ENCODE assay signal across 8 cellular contexts in genomic region chr12:82687020-82687951, GRCh38. TPM values are rescaled to one million over a fixed set of nuclear protein-coding genes. Genes with fewer than 3 reads are reported as not detected.
DNase-seq lines count a peak whose midpoint lies in the region; ATAC-seq and TF ChIP-seq lines count a peak whose summit lies in the region.

No MANE protein-coding gene starts in this region.

- H3K27ac ChIP-seq in CD4-positive, alpha-beta memory T cell (ENCODE audit: low read depth, low read length) = peak overlapping the region; percentile 75
- H3K27ac ChIP-seq in Panc1 (ENCODE audit: low read length) (no peak overlapping the region), foreskin keratinocyte (peak overlapping the region; percentile 57), thoracic aorta (peak overlapping the region; percentile 75 to 77)

- intact Hi-C loops in CD4-positive, alpha-beta memory T cell (cut with micrococcal nuclease) = loop anchor here (10.0 kb wide), 2 partner anchors 698 to 1268 kb away; no protein-coding TSS in a partner anchor
- intact Hi-C loops in Panc1 (cut with micrococcal nuclease; ENCODE audit: unreplicated experiment) = loop anchor here (5.0 to 10.0 kb wide), 3 partner anchors 305 to 1818 kb away; no protein-coding TSS in a partner anchor

- peak overlapping the region; percentile 66 to 85 for H3K4me3 ChIP-seq in CD4-positive, alpha-beta memory T cell (ENCODE audit: low read length in 2 of 2)
- H3K4me3 ChIP-seq in Panc1 (ENCODE audit: low read depth in 2 of 2, low read length in 2 of 2) (peak overlapping the region; percentile 73 to 86), thoracic aorta (peak overlapping the region; percentile 81)

- H3K4me1 ChIP-seq in CD4-positive, alpha-beta memory T cell (ENCODE audit: insufficient read depth, low read length) = peaks cover 12% of the 10 kb centered on the region
- H3K4me1 ChIP-seq in Panc1 (ENCODE audit: control insufficient read depth, insufficient read depth, low read length) = no peaks in the 10 kb centered on the region
- H3K4me1 ChIP-seq in foreskin keratinocyte = no peaks in the 10 kb centered on the region
- H3K4me1 ChIP-seq in thoracic aorta (ENCODE audit: control insufficient read depth in 1 of 2, low read depth in 2 of 2) = peaks cover 0 to 13% of the 10 kb centered on the region in 2 donors

- H3K36me3 Mint-ChIP-seq in CD4-positive, alpha-beta memory T cell = peaks cover 0 to 10% of the 10 kb centered on the region in 2 donors

- CTCF ChIA-PET in CD4-positive, alpha-beta memory T cell (lab: Charles Lee; ENCODE audit: partially characterized antibody) = interaction anchor here (1.1 to 4.2 kb wide), 8 partner anchors 10 to 1817 kb away, joined by 3 to 38 read pairs (median 16); partner anchors contain the start of genes CCDC59 and METTL25
- CTCF ChIA-PET in Panc1 (lab: Charles Lee) = no interaction called here

- H3K27me3 ChIP-seq in CD4-positive, alpha-beta memory T cell (ENCODE audit: insufficient read depth, low read length) = no peaks in the 10 kb centered on the region
- H3K27me3 ChIP-seq in Panc1 (ENCODE audit: control insufficient read depth, insufficient read depth, low read length) (peaks cover 6% of the 10 kb centered on the region), foreskin keratinocyte (no peaks in the 10 kb centered on the region), thoracic aorta (replicated peaks; ENCODE audit: insufficient read depth) (no peaks in the 10 kb centered on the region)

- H3K36me3 ChIP-seq in CD4-positive, alpha-beta memory T cell (ENCODE audit: insufficient read depth, low read length) = no peaks in the 10 kb centered on the region
- no peaks in the 10 kb centered on the region; the same call in 1 of the 2 replicates for H3K36me3 ChIP-seq in Panc1 (ENCODE audit: control insufficient read depth, insufficient read depth, low read length)
- H3K36me3 ChIP-seq in thoracic aorta = no peaks in the 10 kb centered on the region

- DNase-seq in CD4-positive, alpha-beta memory T cell = peak; percentile 60 to 83 (median 70)
- DNase-seq in HK-2 (ENCODE audit: unreplicated experiment) (peak; percentile 60), Panc1 (ENCODE audit: low read depth, low spot score) (no peak), foreskin keratinocyte (peak; percentile 45 to 59), omental fat pad (ENCODE audit: low spot score) (peak; percentile 24), thoracic aorta (ENCODE audit: low spot score) (peak; percentile 5)
- peak; percentile 52 for DNase-seq in activated effector memory CD4-positive, alpha-beta T cell treated with Interleukin-2 at 50 U/mL for 16 hours

- no TSS peak for BruUV-seq in Panc1 (replicated peaks; lab: Mats Ljungman, UMichigan)

- in situ Hi-C loops in Panc1 (cut with HindIII; ENCODE audit: low pct_unique_long_range_greater_than_20kb, low sequenced_read_pairs) = no loop called here

- peak overlapping the region; percentile 95 to 99 (median 97) for H3K27ac Mint-ChIP-seq in CD4-positive, alpha-beta memory T cell

- no peaks in the 10 kb centered on the region for H3K9me3 Mint-ChIP-seq in CD4-positive, alpha-beta memory T cell

- POLR2A ChIA-PET in CD4-positive, alpha-beta memory T cell (lab: Charles Lee; ENCODE audit: partially characterized antibody) = interaction anchor here (0.9 to 1.8 kb wide), 3 partner anchors 8 to 330 kb away, joined by 4 to 12 read pairs (median 4); partner anchors contain the start of genes CCDC59 and METTL25
- POLR2A ChIA-PET in Panc1 (lab: Charles Lee) = interaction anchor here (0.6 kb wide), 1 partner anchor 87 kb away, joined by 3 read pairs; no protein-coding TSS in a partner anchor

- no peaks in the 10 kb centered on the region for H3K9me3 ChIP-seq in CD4-positive, alpha-beta memory T cell (ENCODE audit: control insufficient read depth in 1 of 2, low read length in 2 of 2)
- no peaks in the 10 kb centered on the region for H3K9me3 ChIP-seq in Panc1 (ENCODE audit: control insufficient read depth, insufficient read depth, low read depth, low read length)
- no peaks in the 10 kb centered on the region for H3K9me3 ChIP-seq in thoracic aorta

- no peak for TF ChIP-seq CTCF in Panc1 (IDR thresholded peaks at IDR 0.05)
- TF ChIP-seq CTCF in foreskin keratinocyte (conservative IDR thresholded peaks at IDR 0.05) = no peak
- TF ChIP-seq CTCF in omental fat pad (IDR thresholded peaks at IDR 0.05) = no peak
- no peak for TF ChIP-seq CTCF in thoracic aorta (IDR thresholded peaks at IDR 0.05)

- peaks cover 8% of the 10 kb centered on the region in 2 donors for H3K27me3 Mint-ChIP-seq in CD4-positive, alpha-beta memory T cell

- ATAC-seq in GM19468 (IDR thresholded peaks at IDR 0.05; ENCODE audit: extremely low read depth, unreplicated experiment) = peak; percentile 15
- peak; percentile 84 for ATAC-seq in Panc1
- peak; percentile 66 for ATAC-seq in foreskin keratinocyte
- peak; percentile 63 for ATAC-seq in omental fat pad (ENCODE audit: low FRiP score)
- peak; percentile 52 for ATAC-seq in thoracic aorta (ENCODE audit: insufficient number of reproducible peaks, low FRiP score, low read depth)

- peak overlapping the region; percentile 93 to 100 (median 97) for H3K4me3 Mint-ChIP-seq in CD4-positive, alpha-beta memory T cell

- peaks cover 7 to 28% (median 17%) of the 10 kb centered on the region in 4 donors for H3K4me1 Mint-ChIP-seq in CD4-positive, alpha-beta memory T cell

RNA-seq across cellular contexts. Expression of gene TMTC2, which starts 0.6 kb away (rescaled TPM):
- total RNA-seq in CD4-positive, alpha-beta memory T cell = 1 to 10 TPM; 8.1 to 8.2 TPM
- polyA plus RNA-seq in CD4-positive, alpha-beta memory T cell = under 1 TPM; 0.09 to 0.36 TPM
- total RNA-seq in Panc1 (2021; ENCODE audit: unreplicated experiment) (5.7 TPM), foreskin keratinocyte (2.7 and 3.4 TPM in 2 replicates), omental fat pad (10 to 100 TPM; 10.5 to 15.9 (median 11.5) TPM), thoracic aorta (1 to 10 TPM; 2.8 to 8.6 TPM)
- polyA plus RNA-seq in Panc1 (2012; ENCODE audit: insufficient read length) = 2.6 TPM
- polyA plus RNA-seq in foreskin keratinocyte = 0.67 and 1.1 TPM in 2 replicates

Comparison
In these comparisons a context has a peak if more than half of its experiments do, and no peak if none do; other contexts are left out.
1. ATAC-seq: peak in every context shown above with its lines; median percentile 84 in Panc1; 66 in foreskin keratinocyte; 63 in omental fat pad; 52 in thoracic aorta; 15 in GM19468.